ENCODE assay signal across 8 cellular contexts in genomic region chr1:1616045-1616821, GRCh38. TPM values are rescaled to one million over a fixed set of nuclear protein-coding genes. Genes with fewer than 3 reads are reported as not detected.
DNase-seq lines count a peak whose midpoint lies in the region; ATAC-seq and TF ChIP-seq lines count a peak whose summit lies in the region.

No MANE protein-coding gene starts in this region.

- CTCF ChIA-PET in A673 (lab: Charles Lee), result no interaction called here
- CTCF ChIA-PET in T-cell (lab: Charles Lee), result no interaction called here

- no TSS peak for BruUV-seq in A673 (replicated peaks; lab: Mats Ljungman, UMichigan)

- H3K4me1 ChIP-seq in A673 (ENCODE audit: insufficient read depth, low read length, poor library complexity, severe bottlenecking) (peaks cover 7% of the 10 kb centered on the region), thyroid gland (peaks cover 31 to 42% of the 10 kb centered on the region in 2 donors)

- no peak for TF ChIP-seq POLR2A in thyroid gland (IDR thresholded peaks at IDR 0.05)

- H3K27me3 Mint-ChIP-seq in T-cell, result no peaks in the 10 kb centered on the region

- no peak for TF ChIP-seq CTCF in A673 (conservative IDR thresholded peaks at IDR 0.05; ENCODE audit: low read depth, low read length)
- no peak for TF ChIP-seq CTCF in dorsolateral prefrontal cortex (IDR thresholded peaks at IDR 0.05 in 54 of 56, conservative IDR thresholded peaks at IDR 0.05 in 2 of 56; ENCODE audit: low read depth in 1 of 56, partially characterized antibody in 56 of 56)
- TF ChIP-seq CTCF in thyroid gland (IDR thresholded peaks at IDR 0.05), result no peak

- H3K36me3 ChIP-seq in A673 (ENCODE audit: insufficient read depth, low read length, poor library complexity, severe bottlenecking), result no peaks in the 10 kb centered on the region
- peaks cover 0 to 10% of the 10 kb centered on the region in 2 donors for H3K36me3 ChIP-seq in thyroid gland

- intact Hi-C loops in A673 (cut with micrococcal nuclease; ENCODE audit: unreplicated experiment) (no loop called here), dorsolateral prefrontal cortex (cut with DNase I) (loop anchor here (5.0 to 10.0 kb wide), 2 partner anchors 44 to 241 kb away; partner anchors contain the start of genes AURKAIP1 (in 1 of the 2) and SSU72 (in 1 of the 2)), thyroid gland (cut with DNase I) (no loop called here)

- no peak for DNase-seq in A673 (ENCODE audit: low spot score)
- DNase-seq in T-cell, result peak in 10 of 34 experiments; percentile 11 to 57 (median 38)
- peak in 1 of 10 donors; percentile 51 for DNase-seq in dorsolateral prefrontal cortex
- peak; percentile 7 for DNase-seq in medulla oblongata (ENCODE audit: extremely low spot score)
- DNase-seq in thyroid gland, result peak; percentile 50 to 53
- no peak for DNase-seq in kidney glomerular epithelial cell (lab: John Stamatoyannopoulos, UW)

- WGBS in thyroid gland, 2 donors, result 5 to 9% methylated on average over 22 to 24 of the region's 80 CpGs

- H3K4me3 Mint-ChIP-seq in T-cell, result peak overlapping the region; percentile 75 to 82 (median 77)

- POLR2A ChIA-PET in A673 (lab: Charles Lee; ENCODE audit: low non-redundant PET) (interaction anchor here (0.6 kb wide), 1 partner anchor 15 kb away, joined by 4 read pairs; no protein-coding TSS in a partner anchor), T-cell (lab: Charles Lee) (interaction anchor here in 1 of 2 donors (0.7 to 2.4 kb wide), 2 partner anchors 9 to 13 kb away, joined by 9 to 16 read pairs; no protein-coding TSS in a partner anchor)

- H3K9me3 ChIP-seq in A673 (ENCODE audit: low read depth, low read length, poor library complexity, severe bottlenecking) (no peaks in the 10 kb centered on the region), thyroid gland (no peaks in the 10 kb centered on the region)

- H3K27ac ChIP-seq in A673 (ENCODE audit: low read depth, low read length, poor library complexity, severe bottlenecking) (peak overlapping the region; percentile 100), dorsolateral prefrontal cortex (peak overlapping the region in 53 of 59 donors; percentile 43 to 100 (median 100)), thyroid gland (peak overlapping the region; percentile 100)

- H3K36me3 Mint-ChIP-seq in T-cell, result peaks cover 4% of the 10 kb centered on the region

- H3K4me1 Mint-ChIP-seq in T-cell, result peaks cover 28 to 33% (median 29%) of the 10 kb centered on the region in 3 donors

- ATAC-seq in GM18511 (IDR thresholded peaks at IDR 0.05; ENCODE audit: unreplicated experiment) (peak; percentile 26), HG03025 (IDR thresholded peaks at IDR 0.05; ENCODE audit: low FRiP score, unreplicated experiment) (peak; percentile 18), T-cell (replicated peaks in 1 of 4) (peak; percentile 9 to 31 (median 26))

- H3K27me3 ChIP-seq in A673 (replicated peaks; ENCODE audit: insufficient read depth, low read depth, low read length, poor library complexity), result no peaks in the 10 kb centered on the region
- no peaks in the 10 kb centered on the region for H3K27me3 ChIP-seq in dorsolateral prefrontal cortex
- H3K27me3 ChIP-seq in thyroid gland, result no peaks in the 10 kb centered on the region

- H3K27ac Mint-ChIP-seq in T-cell, result peak overlapping the region in 1 of 2 donors; percentile 75

- H3K9me3 Mint-ChIP-seq in T-cell, result no peaks in the 10 kb centered on the region

- H3K4me3 ChIP-seq in A673 (ENCODE audit: low read depth, low read length, poor library complexity, severe bottlenecking) (peak overlapping the region; percentile 90), dorsolateral prefrontal cortex (peak overlapping the region; percentile 69 to 100 (median 99)), thyroid gland (replicated peaks in 1 of 3) (peak overlapping the region; percentile 50 to 100 (median 91))

RNA-seq across cellular contexts. Expression of gene MIB2, which starts 0.9 kb away (rescaled TPM):
- 38.7 and 49.8 TPM in 2 replicates for total RNA-seq in A673 (2021)
- total RNA-seq in T-cell, result 100 to 1,000 TPM in 3 of 5 donors, 10 to 100 TPM in 2; 68.9 to 105 (median 103) TPM
- 100 to 1,000 TPM in 116 of 120 experiments, 10 to 100 TPM in 4; 86.0 to 202 (median 127) TPM for total RNA-seq in dorsolateral prefrontal cortex
- total RNA-seq in thyroid gland, result 100 to 1,000 TPM in 1 of 4 donors, 10 to 100 TPM in 3; 54.6 to 110 (median 86.4) TPM

RNA-seq across cellular contexts. Expression of gene MMP23B, which starts 15.7 kb away (rescaled TPM):
- 0.55 and 0.67 TPM in 2 replicates for total RNA-seq in A673 (2021)
- 10 to 100 TPM in 1 of 5 donors, 1 to 10 TPM in 4; 4.8 to 11.2 (median 6.8) TPM for total RNA-seq in T-cell
- total RNA-seq in dorsolateral prefrontal cortex, result 10 to 100 TPM in 7 of 120 experiments, 1 to 10 TPM in 113; 1.2 to 13.7 (median 4.2) TPM
- 1 to 10 TPM in 3 of 4 donors, under 1 TPM in 1; 0.67 to 7.8 (median 3.5) TPM for total RNA-seq in thyroid gland

RNA-seq across cellular contexts. Expression of gene FNDC10, which starts 16.3 kb away (rescaled TPM):
- total RNA-seq in A673 (2021), result 1.7 and 2.5 TPM in 2 replicates
- total RNA-seq in T-cell, result 1 to 10 TPM; 2.1 to 6.3 (median 5.9) TPM
- 10 to 100 TPM in 115 of 120 experiments, 1 to 10 TPM in 5; 8.1 to 32.9 (median 19.4) TPM for total RNA-seq in dorsolateral prefrontal cortex
- total RNA-seq in thyroid gland, result 1 to 10 TPM; 1.0 to 9.9 (median 5.3) TPM

RNA-seq across cellular contexts. Expression of gene SSU72, which starts 41.6 kb away (rescaled TPM):
- 182 and 193 TPM in 2 replicates for total RNA-seq in A673 (2021)
- total RNA-seq in T-cell, result 100 to 1,000 TPM; 112 to 135 (median 134) TPM
- total RNA-seq in dorsolateral prefrontal cortex, result 100 to 1,000 TPM in 102 of 120 experiments, 10 to 100 TPM in 18; 79.2 to 139 (median 114) TPM
- 100 to 1,000 TPM; 204 to 294 (median 241) TPM for total RNA-seq in thyroid gland

RNA-seq across cellular contexts. Expression of gene CDK11B, which starts 42.6 kb away (rescaled TPM):
- total RNA-seq in A673 (2021), result 38.1 and 39.4 TPM in 2 replicates
- total RNA-seq in T-cell, result 10 to 100 TPM; 38.0 to 54.3 (median 43.7) TPM
- total RNA-seq in dorsolateral prefrontal cortex, result 10 to 100 TPM; 20.7 to 39.4 (median 29.1) TPM
- total RNA-seq in thyroid gland, result 10 to 100 TPM; 12.8 to 23.7 (median 15.0) TPM

Comparison
In these comparisons a context has a peak if more than half of its experiments do, and no peak if none do; other contexts are left out.
1. DNase-seq: peak in medulla oblongata (single experiment) and thyroid gland (2 of 2); none in A673 (single experiment) and kidney glomerular epithelial cell (single experiment).
2. intact Hi-C loops: an anchor here in dorsolateral prefrontal cortex (5.0 to 10.0 kb wide); none called in A673 and thyroid gland.
3. Peak in every context shown above with its lines, with median percentiles within 50 percentile points of each other: H3K27ac ChIP-seq, H3K4me3 ChIP-seq and ATAC-seq.